Comparison of ENCODE assay signal across 8 cellular contexts in genomic region chr2:231661422-231662027, GRCh38. TPM values are rescaled to one million over a fixed set of nuclear protein-coding genes. Genes with fewer than 3 reads are reported as not detected.
DNase-seq lines count a peak whose midpoint lies in the region; FAIRE-seq and TF ChIP-seq lines count a peak whose summit lies in the region.

No MANE protein-coding gene starts in this region.

- BruUV-seq in Caco-2 (replicated peaks; lab: Mats Ljungman, UMichigan) (TSS peak; percentile 64), PC-9 (replicated peaks; lab: Mats Ljungman, UMichigan) (TSS peak; percentile 1)

- no peak overlapping the region for H3K9ac ChIP-seq in parathyroid adenoma

- no peaks in the 10 kb centered on the region for H3K9me2 ChIP-seq in PC-9 (ENCODE audit: insufficient read depth)

- intact Hi-C loops in Caco-2 (cut with micrococcal nuclease; ENCODE audit: unreplicated experiment) (loop anchor here (1.0 to 5.0 kb wide), 4 partner anchors 19 to 121 kb away; partner anchors contain the start of gene PDE6D), PC-9 (cut with micrococcal nuclease; ENCODE audit: unreplicated experiment) (loop anchor here (1.0 kb wide), 3 partner anchors 12 to 49 kb away; partner anchors contain the start of gene PTMA)

- peak overlapping the region; percentile 93 for H3K27ac Mint-ChIP-seq in Caco-2 (ENCODE audit: unreplicated experiment)

- no peak for DNase-seq in Caco-2
- no peak for DNase-seq in PC-9
- DNase-seq in epithelial cell of proximal tubule (ENCODE audit: low read depth) = no peak
- no peak for DNase-seq in hepatic stellate cell (ENCODE audit: low spot score)
- no peak for DNase-seq in NCI-H526 treated with DMSO at 0.1 percent for 48 hours (lab: John Stamatoyannopoulos, UW)
- DNase-seq in GM12892 (ENCODE audit: insufficient read length) = no peak
- DNase-seq in SW 1271 (lab: John Stamatoyannopoulos, UW) = no peak

- POLR2A ChIA-PET in Caco-2 (lab: Charles Lee) = interaction anchor here (1.4 to 1.9 kb wide), 3 partner anchors 41 to 47 kb away, joined by 8 to 16 read pairs (median 10); partner anchors contain the start of gene PTMA
- POLR2A ChIA-PET in PC-9 (lab: Charles Lee; ENCODE audit: unreplicated experiment) = no interaction called here

- H3K4me3 Mint-ChIP-seq in Caco-2 (ENCODE audit: unreplicated experiment) = peak overlapping the region; percentile 77

- peaks cover 19% of the 10 kb centered on the region for H3K36me3 Mint-ChIP-seq in Caco-2 (ENCODE audit: insufficient read depth, unreplicated experiment)

- TF ChIP-seq CTCF in Caco-2 (IDR thresholded peaks at IDR 0.05; ENCODE audit: insufficient read depth in 1 of 2, low read depth in 1 of 2, low read length in 1 of 2, severe bottlenecking in 1 of 2, unreplicated experiment in 1 of 2) (no peak), PC-9 (conservative IDR thresholded peaks at IDR 0.05) (no peak), epithelial cell of proximal tubule (conservative IDR thresholded peaks at IDR 0.05; ENCODE audit: low read depth, low read length) (no peak), parathyroid adenoma (IDR thresholded peaks at IDR 0.05) (no peak)

- H3K4me1 Mint-ChIP-seq in Caco-2 (ENCODE audit: low read depth, unreplicated experiment) = peaks cover 7% of the 10 kb centered on the region

- no peak for TF ChIP-seq POLR2A in GM12892 (IDR thresholded peaks at IDR 0.05; ENCODE audit: low read depth, low read length)

- FAIRE-seq in GM12892 (lab: Jason Lieb, UNC) = no peak

- H2AFZ ChIP-seq in PC-9 = peak overlapping the region; percentile 84
- peak overlapping the region; percentile 94 for H2AFZ ChIP-seq in parathyroid adenoma

- CTCF ChIA-PET in Caco-2 (lab: Charles Lee) (interaction anchor here (1.0 kb wide), 1 partner anchor 13 kb away, joined by 3 read pairs; no protein-coding TSS in a partner anchor), PC-9 (lab: Charles Lee) (no interaction called here)

- H3K4me1 ChIP-seq in Caco-2 (peaks cover 53% of the 10 kb centered on the region), PC-9 (replicated peaks; ENCODE audit: insufficient read depth) (peaks cover 44% of the 10 kb centered on the region), parathyroid adenoma (peaks cover 4% of the 10 kb centered on the region)

- H3K79me2 ChIP-seq in PC-9 (ENCODE audit: low read depth) (no peaks in the 10 kb centered on the region), parathyroid adenoma (no peaks in the 10 kb centered on the region)

- peaks cover 17% of the 10 kb centered on the region for H3F3A ChIP-seq in PC-9 (ENCODE audit: insufficient read depth, low read depth)

- no peaks in the 10 kb centered on the region for H3K9me3 Mint-ChIP-seq in Caco-2 (ENCODE audit: unreplicated experiment)

- H3K27me3 ChIP-seq in Caco-2 (replicated peaks; ENCODE audit: control insufficient read depth, insufficient read depth, low read length) (no peaks in the 10 kb centered on the region), PC-9 (ENCODE audit: insufficient read depth, low read depth) (no peaks in the 10 kb centered on the region), parathyroid adenoma (ENCODE audit: control insufficient read depth, insufficient read depth, low read length) (no peaks in the 10 kb centered on the region)

- no peaks in the 10 kb centered on the region for H3K9me3 ChIP-seq in Caco-2
- no peaks in the 10 kb centered on the region for H3K9me3 ChIP-seq in PC-9 (ENCODE audit: insufficient read depth, low read depth)
- no peaks in the 10 kb centered on the region for H3K9me3 ChIP-seq in parathyroid adenoma (ENCODE audit: control insufficient read depth, low read length)

- peak overlapping the region; percentile 64 for H3K27ac ChIP-seq in PC-9
- H3K27ac ChIP-seq in parathyroid adenoma = peak overlapping the region; percentile 78

- H3K4me2 ChIP-seq in PC-9 (peak overlapping the region; percentile 70), parathyroid adenoma (ENCODE audit: low read length) (peak overlapping the region; percentile 55)

- H4K20me1 ChIP-seq in PC-9 (ENCODE audit: insufficient read depth) = no peaks in the 10 kb centered on the region

- H3K36me3 ChIP-seq in Caco-2 (ENCODE audit: control insufficient read depth, insufficient read depth, low read length) (no peaks in the 10 kb centered on the region), PC-9 (ENCODE audit: low read depth) (no peaks in the 10 kb centered on the region), parathyroid adenoma (ENCODE audit: control insufficient read depth, insufficient read depth, low read length) (no peaks in the 10 kb centered on the region)

- H3K27me3 Mint-ChIP-seq in Caco-2 (ENCODE audit: insufficient read depth, unreplicated experiment) = no peaks in the 10 kb centered on the region

- peak overlapping the region; percentile 41 for H3K4me3 ChIP-seq in Caco-2 (ENCODE audit: low read depth, low read length)
- peak overlapping the region; percentile 56 for H3K4me3 ChIP-seq in PC-9
- H3K4me3 ChIP-seq in epithelial cell of proximal tubule (ENCODE audit: low read depth, low read length) = peak overlapping the region; percentile 53
- H3K4me3 ChIP-seq in parathyroid adenoma (ENCODE audit: low read depth, low read length) = peak overlapping the region; percentile 39

RNA-seq across cellular contexts. Expression of gene PTMA, which starts 46.8 kb away (rescaled TPM):
- total RNA-seq in Caco-2 (2022) (597 and 669 TPM in 2 replicates), PC-9 (2021) (1,200 and 1,260 TPM in 2 replicates), epithelial cell of proximal tubule (1,797 and 2,011 TPM in 2 replicates)
- polyA plus RNA-seq in GM12892 (2012; ENCODE audit: missing spikeins) = 1,875 TPM
